29 cellular contexts compared by ENCODE assay signal in genomic region chr17:77003699-77004098, GRCh38.
"Had no signal": no experiment of that assay in that cellular context is flagged by ENCODE, and none has a peak within 500 bp of the region (broad histone marks: within the 10 kb centered on the region; RNA-seq: fewer than 3 reads in every experiment).

No MANE protein-coding gene starts in this region.

- H3K9me3 ChIP-seq: MG63 had no signal

- H3K27ac Mint-ChIP-seq: activated CD4-positive, alpha-beta memory T cell treated with anti-CD3 and anti-CD28 coated beads, Interleukin-2, amount 10 ng/mL, durations not matched to agents 7 days and 5 days; activated CD8-positive, alpha-beta memory T cell treated with anti-CD3 and anti-CD28 coated beads, Interleukin-2, amount 10 ng/mL, durations not matched to agents 7 days and 5 days; activated naive CD4-positive, alpha-beta T cell treated with anti-CD3 and anti-CD28 coated beads, Interleukin-2, amount 10 ng/mL, durations not matched to agents 7 days and 5 days; activated naive CD8-positive, alpha-beta T cell; activated naive CD8-positive, alpha-beta T cell treated with anti-CD3 and anti-CD28 coated beads, Interleukin-2, amount 50 U/mL, for 24 hours had no signal

- H3K36me3 ChIP-seq: brain microvascular endothelial cell, MG63, WERI-Rb-1 had no signal

- ATAC-seq: activated CD8-positive, alpha-beta memory T cell treated with anti-CD3 and anti-CD28 coated beads, Interleukin-2, amount 10 ng/mL, durations not matched to agents 7 days and 5 days; activated naive CD8-positive, alpha-beta T cell treated with anti-CD3 and anti-CD28 coated beads, Interleukin-2, amount 50 U/mL, for 24 hours had no signal

- H3K4me3 ChIP-seq: MG63, SK-N-MC had no signal

- H3K9me3 Mint-ChIP-seq: activated CD4-positive, alpha-beta memory T cell treated with anti-CD3 and anti-CD28 coated beads, Interleukin-2, amount 10 ng/mL, durations not matched to agents 7 days and 5 days; activated naive CD4-positive, alpha-beta T cell treated with anti-CD3 and anti-CD28 coated beads, Interleukin-2, amount 10 ng/mL, durations not matched to agents 7 days and 5 days; activated naive CD8-positive, alpha-beta T cell treated with anti-CD3 and anti-CD28 coated beads, Interleukin-2, amount 50 U/mL, for 24 hours had no signal

- H3K27me3 ChIP-seq: brain microvascular endothelial cell, MG63 had no signal

- DNase-seq: activated CD4-positive, alpha-beta memory T cell treated with anti-CD3 and anti-CD28 coated beads, Interleukin-2, amount 10 ng/mL, durations not matched to agents 7 days and 5 days; activated CD4-positive, alpha-beta T cell treated with anti-CD3 and anti-CD28 coated beads for 1 hour; activated CD4-positive, alpha-beta T cell treated with anti-CD3 and anti-CD28 coated beads for 48 hours; activated CD4-positive, CD25-positive, alpha-beta regulatory T cell; activated CD8-positive, alpha-beta memory T cell treated with anti-CD3 and anti-CD28 coated beads for 24 hours; activated CD8-positive, alpha-beta memory T cell treated with anti-CD3 and anti-CD28 coated beads, Interleukin-2, amount 10 ng/mL, durations not matched to agents 7 days and 5 days; activated CD8-positive, alpha-beta memory T cell treated with anti-CD3 and anti-CD28 coated beads, Interleukin-2, amount 50 U/mL, for 48 hours; activated effector memory CD4-positive, alpha-beta T cell treated with Interleukin-2 at 50 U/mL for 16 hours; activated naive CD4-positive, alpha-beta T cell treated with anti-CD3 and anti-CD28 coated beads, Interleukin-2, amount 10 ng/mL, durations not matched to agents 7 days and 5 days; activated naive CD8-positive, alpha-beta T cell treated with anti-CD3 and anti-CD28 coated beads, Interleukin-2, amount 50 U/mL, for 24 hours; activated T-cell treated with anti-CD3 and anti-CD28 coated beads, Interleukin-2, amount 50 U/mL, for 48 hours; amniotic stem cell; brain microvascular endothelial cell; MG63; NCI-H1048; NCI-H1105 treated with DMSO at 0.1 percent for 48 hours; NCI-H1436; NCI-H1694; NCI-H1930; NCI-H2081 treated with DMSO at 0.1 percent for 48 hours; NCI-H226; NCI-H446 treated with DMSO at 0.1 percent for 48 hours; NCI-H524; NCI-H69; Right ventricle myocardium superior; T1000; WERI-Rb-1 had no signal

- H3K27me3 Mint-ChIP-seq: activated naive CD8-positive, alpha-beta T cell; activated naive CD8-positive, alpha-beta T cell treated with anti-CD3 and anti-CD28 coated beads, Interleukin-2, amount 50 U/mL, for 24 hours had no signal

- H3K27ac ChIP-seq: brain microvascular endothelial cell, SK-N-MC, WERI-Rb-1 had no signal

- H3K4me3 Mint-ChIP-seq: activated CD4-positive, alpha-beta memory T cell treated with anti-CD3 and anti-CD28 coated beads, Interleukin-2, amount 10 ng/mL, durations not matched to agents 7 days and 5 days; activated CD8-positive, alpha-beta memory T cell treated with anti-CD3 and anti-CD28 coated beads, Interleukin-2, amount 10 ng/mL, durations not matched to agents 7 days and 5 days; activated naive CD4-positive, alpha-beta T cell treated with anti-CD3 and anti-CD28 coated beads, Interleukin-2, amount 10 ng/mL, durations not matched to agents 7 days and 5 days; activated naive CD8-positive, alpha-beta T cell; activated naive CD8-positive, alpha-beta T cell treated with anti-CD3 and anti-CD28 coated beads, Interleukin-2, amount 50 U/mL, for 24 hours had no signal

- H3K36me3 Mint-ChIP-seq: activated CD8-positive, alpha-beta memory T cell treated with anti-CD3 and anti-CD28 coated beads, Interleukin-2, amount 10 ng/mL, durations not matched to agents 7 days and 5 days; activated naive CD4-positive, alpha-beta T cell treated with anti-CD3 and anti-CD28 coated beads, Interleukin-2, amount 10 ng/mL, durations not matched to agents 7 days and 5 days; activated naive CD8-positive, alpha-beta T cell had no signal
